Comparison of ENCODE assay signal across 15 cellular contexts in genomic region chr5:115435065-115435775, GRCh38.
DNase-seq lines count a peak whose midpoint lies in the region; ATAC-seq and TF ChIP-seq lines count a peak whose summit lies in the region.
"Had no signal": no experiment of that assay in that cellular context is flagged by ENCODE, and none has a peak within 500 bp of the region (broad histone marks: within the 10 kb centered on the region; RNA-seq: fewer than 3 reads in every experiment).

No MANE protein-coding gene starts in this region.

- peak; percentile 45 for DNase-seq in Ammon's horn (ENCODE audit: low spot score)
- peak; percentile 95 for DNase-seq in G401 (ENCODE audit: low spot score)
- no peak for DNase-seq in PC-9
- DNase-seq in foreskin keratinocyte = no peak
- no peak for DNase-seq in Karpas-422
- DNase-seq: Caco-2; CD4-positive, CD25-positive, alpha-beta regulatory T cell; NCI-H1436; NCI-H2081 treated with DMSO at 0.1 percent for 48 hours; NCI-H748 treated with DMSO at 0.1 percent for 48 hours; T-cell had no signal

- H3K36me3 ChIP-seq in PC-9 (ENCODE audit: low read depth) (no peaks in the 10 kb centered on the region), gastroesophageal sphincter (no peaks in the 10 kb centered on the region), Karpas-422 (ENCODE audit: insufficient read depth, low read length) (no peaks in the 10 kb centered on the region)
- H3K36me3 ChIP-seq: HAP-1 had no signal

- BruUV-seq in PC-9 (replicated peaks; lab: Mats Ljungman, UMichigan) = no TSS peak

- CTCF ChIA-PET in PC-9 (lab: Charles Lee) = no interaction called here

- H3K79me2 ChIP-seq in PC-9 (ENCODE audit: low read depth) (no peaks in the 10 kb centered on the region), Karpas-422 (ENCODE audit: low read length) (no peaks in the 10 kb centered on the region)

- TF ChIP-seq EP300 in gastroesophageal sphincter (IDR thresholded peaks at IDR 0.05) = no peak

- no peak for TF ChIP-seq POLR2A in gastroesophageal sphincter (IDR thresholded peaks at IDR 0.05)

- no peaks in the 10 kb centered on the region for H3K27me3 ChIP-seq in PC-9 (ENCODE audit: insufficient read depth, low read depth)
- H3K27me3 ChIP-seq in gastroesophageal sphincter = no peaks in the 10 kb centered on the region
- no peaks in the 10 kb centered on the region for H3K27me3 ChIP-seq in foreskin keratinocyte
- no peaks in the 10 kb centered on the region for H3K27me3 ChIP-seq in Karpas-422 (ENCODE audit: low read length)

- in situ Hi-C loops in G401 (cut with HindIII; ENCODE audit: low sequenced_read_pairs) = no loop called here

- TF ChIP-seq CTCF in PC-9 (conservative IDR thresholded peaks at IDR 0.05) (no peak), gastroesophageal sphincter (IDR thresholded peaks at IDR 0.05) (no peak), foreskin keratinocyte (conservative IDR thresholded peaks at IDR 0.05) (no peak)

- H3K9ac ChIP-seq in Karpas-422 (ENCODE audit: low read length) = no peak overlapping the region

- intact Hi-C loops in PC-9 (cut with micrococcal nuclease; ENCODE audit: unreplicated experiment) = no loop called here

- ATAC-seq in gastroesophageal sphincter (no peak), foreskin keratinocyte (no peak), GM18519 (IDR thresholded peaks at IDR 0.05; ENCODE audit: low FRiP score, unreplicated experiment) (no peak)
- ATAC-seq: T-cell had no signal

- H3K9me2 ChIP-seq in PC-9 (ENCODE audit: insufficient read depth) = no peaks in the 10 kb centered on the region
- H3K9me2 ChIP-seq in Karpas-422 (replicated peaks; ENCODE audit: insufficient read depth, low read length) = no peaks in the 10 kb centered on the region

- H3K4me3 ChIP-seq in PC-9 (no peak overlapping the region), gastroesophageal sphincter (no peak overlapping the region), Karpas-422 (ENCODE audit: low read length) (no peak overlapping the region)
- H3K4me3 ChIP-seq: HAP-1, SK-N-MC had no signal

- 19 to 63% methylated on average over 3 to 4 of the region's 4 CpGs for WGBS in gastroesophageal sphincter (ENCODE audit: low coverage in 1 of 2), 2 donors

- peak overlapping the region; percentile 26; the same call in 1 of the 2 replicates for H2AFZ ChIP-seq in PC-9
- no peak overlapping the region for H2AFZ ChIP-seq in Karpas-422 (ENCODE audit: low read length)

- peaks cover 33% of the 10 kb centered on the region for H3F3A ChIP-seq in PC-9 (ENCODE audit: insufficient read depth, low read depth)

- H3K4me1 ChIP-seq in PC-9 (replicated peaks; ENCODE audit: insufficient read depth) = peaks cover 76% of the 10 kb centered on the region
- peaks cover 8 to 62% (median 19%) of the 10 kb centered on the region in 3 donors for H3K4me1 ChIP-seq in gastroesophageal sphincter
- H3K4me1 ChIP-seq in foreskin keratinocyte = peaks cover 11% of the 10 kb centered on the region
- H3K4me1 ChIP-seq in Karpas-422 (ENCODE audit: low read length) = no peaks in the 10 kb centered on the region
- H3K4me1 ChIP-seq: Caco-2 had no signal

- H3K4me2 ChIP-seq in PC-9 (peak overlapping the region; percentile 58), Karpas-422 (ENCODE audit: low read depth, low read length, poor library complexity, severe bottlenecking) (no peak overlapping the region)

- H3K9me3 ChIP-seq in PC-9 (ENCODE audit: insufficient read depth, low read depth) = peaks cover 15% of the 10 kb centered on the region
- H3K9me3 ChIP-seq in gastroesophageal sphincter = peaks cover 0 to 8% (median 0%) of the 10 kb centered on the region in 3 donors
- no peaks in the 10 kb centered on the region for H3K9me3 ChIP-seq in Karpas-422 (ENCODE audit: low read length)
- H3K9me3 ChIP-seq: Caco-2, HAP-1 had no signal

- POLR2A ChIA-PET in PC-9 (lab: Charles Lee; ENCODE audit: unreplicated experiment) = interaction anchor here (0.6 to 0.7 kb wide), 2 partner anchors 18 to 79 kb away, joined by 4 read pairs; no protein-coding TSS in a partner anchor

- H3K27ac ChIP-seq in PC-9 (peak overlapping the region; percentile 83), gastroesophageal sphincter (peak overlapping the region in 3 of 4 donors; percentile 22 to 53 (median 46)), foreskin keratinocyte (no peak overlapping the region), Karpas-422 (ENCODE audit: low read length) (no peak overlapping the region)
- H3K27ac ChIP-seq: SK-N-MC had no signal

- H4K20me1 ChIP-seq in PC-9 (ENCODE audit: insufficient read depth) (no peaks in the 10 kb centered on the region), Karpas-422 (ENCODE audit: insufficient read depth, low read depth, low read length) (no peaks in the 10 kb centered on the region)

Comparison
In these comparisons a context has a peak if more than half of its experiments do, and no peak if none do; other contexts are left out.
1. DNase-seq: peak in Ammon's horn (single experiment) and G401 (single experiment); none in PC-9 (0 of 2), foreskin keratinocyte (0 of 2) and Karpas-422 (single experiment).
2. H3K27ac ChIP-seq: peak in PC-9 (single experiment) and gastroesophageal sphincter (3 of 4); none in foreskin keratinocyte (single experiment) and Karpas-422 (single experiment).